In genomic region chr22:24525416-24526037, GRCh38 we compare ENCODE assay signal across 1 cellular context.
TF ChIP-seq lines count a peak whose summit lies in the region.

No MANE protein-coding gene starts in this region.

TF ChIP-seq in HepG2, 621 proteins besides CTCF, POLR2A, EP300 and RAD21 (continued from another document and continues in another):
- TF ChIP-seq TFDP1 (CRISPR knock-in tag; IDR thresholded peaks at IDR 0.05; ENCODE audit: borderline replicate concordance) (no peak), ZNF780A (CRISPR knock-in tag; IDR thresholded peaks at IDR 0.05) (no peak), REST (IDR thresholded peaks at IDR 0.05; ENCODE audit: borderline replicate concordance in 1 of 2, low read depth in 1 of 2, low read length in 2 of 2) (no peak), SRF (IDR thresholded peaks at IDR 0.05; ENCODE audit: low read depth, low read length) (no peak), ZMAT5 (CRISPR knock-in tag; IDR thresholded peaks at IDR 0.05; ENCODE audit: borderline replicate concordance, low read depth) (no peak), IKZF5 (CRISPR knock-in tag; IDR thresholded peaks at IDR 0.05) (peak; percentile 75; the same call in 1 of the 2 replicates), ZBTB1 (CRISPR knock-in tag; IDR thresholded peaks at IDR 0.05; ENCODE audit: borderline replicate concordance) (no peak), ZEB1 (IDR thresholded peaks at IDR 0.05; ENCODE audit: insufficient replicate concordance, low read depth) (no peak), MED8 (CRISPR knock-in tag; IDR thresholded peaks at IDR 0.05; ENCODE audit: insufficient replicate concordance) (no peak), MXD4 (CRISPR knock-in tag; IDR thresholded peaks at IDR 0.05) (no peak), LCORL (IDR thresholded peaks at IDR 0.05) (no peak), LCORL (CRISPR knock-in tag; IDR thresholded peaks at IDR 0.05) (peak; percentile 92), NR0B2 (CRISPR knock-in tag; IDR thresholded peaks at IDR 0.05) (no peak), GMEB2 (CRISPR knock-in tag; IDR thresholded peaks at IDR 0.05; ENCODE audit: low read depth) (no peak), ZHX2 (IDR thresholded peaks at IDR 0.05; ENCODE audit: low read depth) (no peak), ZHX2 (CRISPR knock-in tag; IDR thresholded peaks at IDR 0.05; ENCODE audit: borderline replicate concordance) (no peak), MBNL3 (CRISPR knock-in tag; conservative IDR thresholded peaks at IDR 0.05) (no peak), ZNF879 (CRISPR knock-in tag; IDR thresholded peaks at IDR 0.05) (no peak), ASH2L (IDR thresholded peaks at IDR 0.05; ENCODE audit: insufficient read length, low read depth, low read length) (no peak), SCMH1 (CRISPR knock-in tag; IDR thresholded peaks at IDR 0.05; ENCODE audit: borderline replicate concordance) (no peak), ZNF225 (CRISPR knock-in tag; IDR thresholded peaks at IDR 0.05) (no peak), YY1 (IDR thresholded peaks at IDR 0.05; ENCODE audit: insufficient read depth, insufficient replicate concordance, low read depth, low read length) (no peak), ZNF75D (CRISPR knock-in tag; IDR thresholded peaks at IDR 0.05; ENCODE audit: borderline replicate concordance) (no peak), YEATS2 (CRISPR knock-in tag; IDR thresholded peaks at IDR 0.05; ENCODE audit: borderline replicate concordance) (no peak; the same call in 1 of the 2 replicates), KDM5B (CRISPR knock-in tag; IDR thresholded peaks at IDR 0.05; ENCODE audit: borderline replicate concordance) (no peak), ZZZ3 (CRISPR knock-in tag; IDR thresholded peaks at IDR 0.05; ENCODE audit: borderline replicate concordance) (no peak), ZSCAN29 (CRISPR knock-in tag; conservative IDR thresholded peaks at IDR 0.05) (no peak), KLF13 (CRISPR knock-in tag; IDR thresholded peaks at IDR 0.05) (no peak), ZBTB34 (CRISPR knock-in tag; IDR thresholded peaks at IDR 0.05) (peak; percentile 64; the same call in 1 of the 2 replicates), CCAR2 (optimal IDR thresholded peaks at IDR 0.05; ENCODE audit: low read depth, low read length) (no peak), ZNF607 (CRISPR knock-in tag; IDR thresholded peaks at IDR 0.05; ENCODE audit: borderline replicate concordance) (no peak), ADNP (CRISPR knock-in tag; IDR thresholded peaks at IDR 0.05) (no peak), ZNF768 (CRISPR knock-in tag; IDR thresholded peaks at IDR 0.05) (no peak), SMAD9 (CRISPR knock-in tag; IDR thresholded peaks at IDR 0.05) (no peak), EEA1 (CRISPR knock-in tag; IDR thresholded peaks at IDR 0.05; ENCODE audit: borderline replicate concordance) (no peak), MTA3 (CRISPR knock-in tag; IDR thresholded peaks at IDR 0.05) (no peak), ZNF629 (CRISPR knock-in tag; conservative IDR thresholded peaks at IDR 0.05) (no peak), TIGD3 (CRISPR knock-in tag; IDR thresholded peaks at IDR 0.05; ENCODE audit: borderline replicate concordance) (no peak), NCOA2 (CRISPR knock-in tag; IDR thresholded peaks at IDR 0.05) (peak; percentile 67), KDM2A (CRISPR knock-in tag; IDR thresholded peaks at IDR 0.05; ENCODE audit: borderline replicate concordance, low read depth) (peak; percentile 73), CREBL2 (CRISPR knock-in tag; IDR thresholded peaks at IDR 0.05; ENCODE audit: borderline replicate concordance) (no peak), CREB1 (IDR thresholded peaks at IDR 0.05) (peak; percentile 37; the same call in 1 of the 2 replicates), CREB1 (CRISPR knock-in tag; IDR thresholded peaks at IDR 0.05) (no peak; the same call in 1 of the 2 replicates), PBX2 (CRISPR knock-in tag; IDR thresholded peaks at IDR 0.05) (no peak), ZNF614 (CRISPR knock-in tag; IDR thresholded peaks at IDR 0.05; ENCODE audit: borderline replicate concordance) (0 out of 2 replicates have a peak, but pooled peaks have one; percentile 66)
